In genomic region chr12:123633379-123634141, GRCh38 we compare ENCODE assay signal across 1 cellular context.
TF ChIP-seq lines count a peak whose summit lies in the region.

Gene EIF2B1, minus strand, starts transcription at chr12:123633686. Its CDS starts 129 bp downstream, at chr12:123633557.
Gene GTF2H3, plus strand, starts transcription at chr12:123633829. Its CDS starts 31 bp downstream, at chr12:123633860.

TF ChIP-seq in HepG2, 621 proteins besides CTCF, POLR2A, EP300 and RAD21 (continued from another document and continues in another):
- TF ChIP-seq ZBTB26 (CRISPR knock-in tag; IDR thresholded peaks at IDR 0.05; ENCODE audit: borderline replicate concordance) (0 out of 2 replicates have a peak, but pooled peaks have one; percentile 21), GZF1 (CRISPR knock-in tag; IDR thresholded peaks at IDR 0.05) (0 out of 2 replicates have a peak, but pooled peaks have one; percentile 25), ZBTB21 (CRISPR knock-in tag; IDR thresholded peaks at IDR 0.05) (peak; percentile 53; the same call in 1 of the 2 replicates), THAP9 (CRISPR knock-in tag; IDR thresholded peaks at IDR 0.05; ENCODE audit: borderline replicate concordance) (peak; percentile 96; the same call in 1 of the 2 replicates), SNAPC5 (CRISPR knock-in tag; IDR thresholded peaks at IDR 0.05; ENCODE audit: borderline replicate concordance) (peak; percentile 53; the same call in 1 of the 2 replicates), RBM39 (IDR thresholded peaks at IDR 0.05; ENCODE audit: low read depth, low read length, poor library complexity, severe bottlenecking) (peak; percentile 90), ZNF12 (CRISPR knock-in tag; IDR thresholded peaks at IDR 0.05) (no peak), TRIM24 (CRISPR knock-in tag; IDR thresholded peaks at IDR 0.05) (no peak), SRSF9 (IDR thresholded peaks at IDR 0.05; ENCODE audit: borderline replicate concordance, insufficient read depth, low read depth, low read length, poor library complexity, severe bottlenecking) (no peak), ZNF761 (CRISPR knock-in tag; conservative IDR thresholded peaks at IDR 0.05) (0 out of 2 replicates have a peak, but pooled peaks have one; percentile 69), IRF1 (CRISPR knock-in tag; IDR thresholded peaks at IDR 0.05; ENCODE audit: low read depth) (no peak), RBM22 (optimal IDR thresholded peaks at IDR 0.05; ENCODE audit: low read length) (no peak), REL (CRISPR knock-in tag; conservative IDR thresholded peaks at IDR 0.05) (peak; percentile 78; the same call in 1 of the 2 replicates), BATF2 (CRISPR knock-in tag; IDR thresholded peaks at IDR 0.05) (no peak), ISL2 (CRISPR knock-in tag; IDR thresholded peaks at IDR 0.05) (peak; percentile 84), CREM (IDR thresholded peaks at IDR 0.05) (peak; percentile 100), CREM (CRISPR knock-in tag; IDR thresholded peaks at IDR 0.05) (peak; percentile 99), NR2F6 (IDR thresholded peaks at IDR 0.05) (no peak), NR2F6 (CRISPR knock-in tag; IDR thresholded peaks at IDR 0.05) (peak; percentile 73; the same call in 1 of the 2 replicates), ASH2L (IDR thresholded peaks at IDR 0.05; ENCODE audit: insufficient read length, low read depth, low read length) (peak; percentile 73), ATF1 (CRISPR knock-in tag; IDR thresholded peaks at IDR 0.05) (peak; percentile 100), MAFG (CRISPR knock-in tag; IDR thresholded peaks at IDR 0.05) (no peak), ZNF207 (IDR thresholded peaks at IDR 0.05; ENCODE audit: borderline replicate concordance) (no peak), ZNF850 (CRISPR knock-in tag; conservative IDR thresholded peaks at IDR 0.05) (no peak), NFE2L1 (CRISPR knock-in tag; IDR thresholded peaks at IDR 0.05; ENCODE audit: borderline replicate concordance) (no peak), ZEB1 (IDR thresholded peaks at IDR 0.05; ENCODE audit: insufficient replicate concordance, low read depth) (peak; percentile 21), ZNF7 (CRISPR knock-in tag; IDR thresholded peaks at IDR 0.05) (no peak), HMGA1 (CRISPR knock-in tag; conservative IDR thresholded peaks at IDR 0.05) (no peak), DMTF1 (CRISPR knock-in tag; IDR thresholded peaks at IDR 0.05) (no peak), CCDC6 (CRISPR knock-in tag; IDR thresholded peaks at IDR 0.05) (no peak; the same call in 1 of the 2 replicates), ZFP91 (CRISPR knock-in tag; IDR thresholded peaks at IDR 0.05; ENCODE audit: borderline replicate concordance) (peak; percentile 94), RARG (CRISPR knock-in tag; IDR thresholded peaks at IDR 0.05; ENCODE audit: low read depth) (no peak), KDM4B (CRISPR knock-in tag; IDR thresholded peaks at IDR 0.05) (peak; percentile 40; the same call in 1 of the 2 replicates), FIP1L1 (IDR thresholded peaks at IDR 0.05; ENCODE audit: borderline replicate concordance, insufficient read depth, low read depth, low read length) (no peak), UBTF (CRISPR knock-in tag; IDR thresholded peaks at IDR 0.05) (peak; percentile 94), ATF7 (IDR thresholded peaks at IDR 0.05) (no peak), ATF7 (CRISPR knock-in tag; IDR thresholded peaks at IDR 0.05) (no peak), KIAA2018 (CRISPR knock-in tag; IDR thresholded peaks at IDR 0.05; ENCODE audit: borderline replicate concordance) (no peak), NFKBIZ (CRISPR knock-in tag; IDR thresholded peaks at IDR 0.05) (peak; percentile 68; the same call in 1 of the 2 replicates), KLF15 (CRISPR knock-in tag; IDR thresholded peaks at IDR 0.05; ENCODE audit: borderline replicate concordance) (0 out of 2 replicates have a peak, but pooled peaks have one; percentile 48), ZNF605 (CRISPR knock-in tag; IDR thresholded peaks at IDR 0.05) (peak; percentile 84), ZSCAN22 (CRISPR knock-in tag; IDR thresholded peaks at IDR 0.05) (peak; percentile 76; the same call in 1 of the 2 replicates), REPIN1 (CRISPR knock-in tag; IDR thresholded peaks at IDR 0.05; ENCODE audit: borderline replicate concordance, low read depth) (peak; percentile 97)
